In genomic region chr16:20300312-20301097, GRCh38 we compare ENCODE assay signal across 9 cellular contexts. TPM values are rescaled to one million over a fixed set of nuclear protein-coding genes. Genes with fewer than 3 reads are reported as not detected.
DNase-seq lines count a peak whose midpoint lies in the region; ATAC-seq and TF ChIP-seq lines count a peak whose summit lies in the region.
"Had no signal": no experiment of that assay in that cellular context is flagged by ENCODE, and none has a peak within 500 bp of the region (broad histone marks: within the 10 kb centered on the region; RNA-seq: fewer than 3 reads in every experiment).

No MANE protein-coding gene starts in this region.

- ATAC-seq in HG02798 (IDR thresholded peaks at IDR 0.05; ENCODE audit: poor library complexity, unreplicated experiment) = peak; percentile 63
- no peak for ATAC-seq in HG03469 (IDR thresholded peaks at IDR 0.05; ENCODE audit: unreplicated experiment)
- ATAC-seq: CD8-positive, alpha-beta T cell had no signal

- no peaks in the 10 kb centered on the region for H3K4me1 Mint-ChIP-seq in activated CD4-positive, alpha-beta memory T cell treated with anti-CD3 and anti-CD28 coated beads, Interleukin-2, amount 10 ng/mL, durations not matched to agents 7 days and 5 days
- H3K4me1 Mint-ChIP-seq in osteocyte (ENCODE audit: unreplicated experiment) = no peaks in the 10 kb centered on the region

- peaks cover 3% of the 10 kb centered on the region for H3K27me3 Mint-ChIP-seq in activated CD4-positive, alpha-beta memory T cell treated with anti-CD3 and anti-CD28 coated beads, Interleukin-2, amount 10 ng/mL, durations not matched to agents 7 days and 5 days
- no peaks in the 10 kb centered on the region for H3K27me3 Mint-ChIP-seq in osteocyte (ENCODE audit: unreplicated experiment)

- TF ChIP-seq CTCF in osteocyte (IDR thresholded peaks at IDR 0.05) = peak; percentile 54

- CTCF ChIA-PET in activated CD4-positive, alpha-beta memory T cell treated with anti-CD3 and anti-CD28 coated beads, Interleukin-2, amount 10 ng/mL, durations not matched to agents 7 days and 5 days (lab: Charles Lee) = interaction anchor here (0.7 to 4.7 kb wide), 14 partner anchors 8 to 1206 kb away, joined by 3 to 56 read pairs (median 3); no protein-coding TSS in a partner anchor

- no peak overlapping the region for H3K4me3 Mint-ChIP-seq in activated CD4-positive, alpha-beta memory T cell treated with anti-CD3 and anti-CD28 coated beads, Interleukin-2, amount 10 ng/mL, durations not matched to agents 7 days and 5 days
- no peak overlapping the region for H3K4me3 Mint-ChIP-seq in osteocyte (ENCODE audit: unreplicated experiment)
- H3K4me3 Mint-ChIP-seq: CD8-positive, alpha-beta T cell had no signal

- H3K9me3 Mint-ChIP-seq in activated CD4-positive, alpha-beta memory T cell treated with anti-CD3 and anti-CD28 coated beads, Interleukin-2, amount 10 ng/mL, durations not matched to agents 7 days and 5 days = no peaks in the 10 kb centered on the region
- H3K9me3 Mint-ChIP-seq in osteocyte (ENCODE audit: unreplicated experiment) = no peaks in the 10 kb centered on the region
- H3K9me3 Mint-ChIP-seq: CD8-positive, alpha-beta T cell had no signal

- no peaks in the 10 kb centered on the region for H3K36me3 Mint-ChIP-seq in activated CD4-positive, alpha-beta memory T cell treated with anti-CD3 and anti-CD28 coated beads, Interleukin-2, amount 10 ng/mL, durations not matched to agents 7 days and 5 days (ENCODE audit: low read depth)
- H3K36me3 Mint-ChIP-seq in osteocyte (ENCODE audit: unreplicated experiment) = no peaks in the 10 kb centered on the region
- H3K36me3 Mint-ChIP-seq: CD8-positive, alpha-beta T cell had no signal

- POLR2A ChIA-PET in activated CD4-positive, alpha-beta memory T cell treated with anti-CD3 and anti-CD28 coated beads, Interleukin-2, amount 10 ng/mL, durations not matched to agents 7 days and 5 days (lab: Charles Lee) = interaction anchor here (0.7 to 1.6 kb wide), 2 partner anchors 85 to 393 kb away, joined by 3 to 8 read pairs; no protein-coding TSS in a partner anchor

- H3K27ac Mint-ChIP-seq in activated CD4-positive, alpha-beta memory T cell treated with anti-CD3 and anti-CD28 coated beads, Interleukin-2, amount 10 ng/mL, durations not matched to agents 7 days and 5 days = no peak overlapping the region
- H3K27ac Mint-ChIP-seq in osteocyte (ENCODE audit: unreplicated experiment) = no peak overlapping the region
- H3K27ac Mint-ChIP-seq: CD8-positive, alpha-beta T cell had no signal

- peak; percentile 16 for DNase-seq in NK-92 treated with Interleukin-12 subunit alpha and Interleukin-12 subunit beta, amount 100 ng/mL, for 24 hours (lab: John Stamatoyannopoulos, UW)
- no peak for DNase-seq in NK-92 (lab: John Stamatoyannopoulos, UW; ENCODE audit: unreplicated experiment)
- peak; percentile 37 for DNase-seq in NCI-H226
- DNase-seq in activated CD4-positive, alpha-beta memory T cell treated with anti-CD3 and anti-CD28 coated beads, Interleukin-2, amount 10 ng/mL, durations not matched to agents 7 days and 5 days = peak; percentile 41
- DNase-seq in fibroblast of the conjunctiva (ENCODE audit: low read depth) = peak; percentile 16
- DNase-seq in osteocyte (ENCODE audit: extremely low spot score, unreplicated experiment) = no peak

RNA-seq across cellular contexts. Expression of gene GP2, which starts 26.8 kb away (rescaled TPM):
- total RNA-seq in activated CD4-positive, alpha-beta memory T cell treated with anti-CD3 and anti-CD28 coated beads, Interleukin-2, amount 10 ng/mL, durations not matched to agents 7 days and 5 days = not detected
- not detected in 2 replicates for total RNA-seq in osteocyte
- total RNA-seq: CD8-positive, alpha-beta T cell had no signal

RNA-seq across cellular contexts. Expression of gene UMOD, which starts 52.0 kb away (rescaled TPM):
- not detected for total RNA-seq in activated CD4-positive, alpha-beta memory T cell treated with anti-CD3 and anti-CD28 coated beads, Interleukin-2, amount 10 ng/mL, durations not matched to agents 7 days and 5 days
- total RNA-seq in osteocyte = not detected in 2 replicates
- total RNA-seq: CD8-positive, alpha-beta T cell had no signal

Comparison
In these comparisons a context has a peak if more than half of its experiments do, and no peak if none do; other contexts are left out.
1. DNase-seq: peak in NK-92 treated with Interleukin-12 subunit alpha and Interleukin-12 subunit beta, amount 100 ng/mL, for 24 hours (single experiment), NCI-H226 (single experiment), activated CD4-positive, alpha-beta memory T cell treated with anti-CD3 and anti-CD28 coated beads, Interleukin-2, amount 10 ng/mL, durations not matched to agents 7 days and 5 days (single experiment) and fibroblast of the conjunctiva (single experiment); none in NK-92 (single experiment) and osteocyte (single experiment).